In the genomic region with DNA sequence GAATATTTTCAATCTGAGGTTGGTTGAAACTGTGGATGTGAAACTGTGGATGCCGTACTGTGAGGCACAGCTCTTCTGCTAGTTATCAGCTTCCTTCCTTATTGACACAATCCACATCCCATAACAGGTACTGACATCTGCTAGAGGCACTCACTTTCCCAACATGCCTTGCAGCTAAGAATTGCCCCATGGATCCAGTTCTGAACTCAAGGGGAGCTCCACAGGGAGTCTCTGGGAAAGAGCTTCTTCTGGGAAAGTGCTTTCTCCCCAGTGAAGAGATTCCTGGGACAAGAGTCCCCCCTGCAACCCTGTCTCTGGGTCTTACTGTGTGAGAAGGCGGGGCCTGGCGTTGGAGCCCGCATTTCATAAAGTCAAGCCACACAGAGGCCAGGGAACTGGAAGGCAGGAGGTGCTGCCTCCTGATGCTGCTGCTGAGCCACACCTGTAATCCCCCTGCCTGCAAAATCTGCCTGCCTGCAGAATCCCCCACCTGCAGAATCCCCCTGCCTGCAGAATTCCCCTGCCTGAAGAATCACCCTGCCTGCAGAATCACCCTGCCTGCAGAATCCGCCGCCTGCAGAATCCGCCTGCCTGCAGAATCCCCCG, we compare ENCODE assay signal across 13 cellular contexts.
DNase-seq lines count a peak whose midpoint lies in the region; ATAC-seq and TF ChIP-seq lines count a peak whose summit lies in the region.
"Had no signal": no experiment of that assay in that cellular context is flagged by ENCODE, and none has a peak within 500 bp of the region (broad histone marks: within the 10 kb centered on the region; RNA-seq: fewer than 3 reads in every experiment).

No MANE protein-coding gene starts in this region.

- intact Hi-C loops in upper lobe of right lung (cut with DNase I): no loop called here

- H3K4me3 ChIP-seq in neural cell (ENCODE audit: low read length) (no peak overlapping the region), upper lobe of right lung (no peak overlapping the region)
- H3K4me3 ChIP-seq: BLaER1 had no signal

- H3K36me3 ChIP-seq in neural cell (ENCODE audit: insufficient read depth, low read length): no peaks in the 10 kb centered on the region
- no peaks in the 10 kb centered on the region for H3K36me3 ChIP-seq in upper lobe of right lung
- H3K36me3 ChIP-seq: BLaER1 had no signal

- no peak overlapping the region for H3K27ac ChIP-seq in neural cell (ENCODE audit: low read length)
- H3K27ac ChIP-seq in upper lobe of right lung: no peak overlapping the region
- H3K27ac ChIP-seq in substantia nigra (ENCODE audit: low read depth, low read length, poor library complexity, severe bottlenecking): no peak overlapping the region
- H3K27ac ChIP-seq: 22Rv1, BLaER1 had no signal

- H3K9me3 ChIP-seq in neural cell (ENCODE audit: low read length) (no peaks in the 10 kb centered on the region), upper lobe of right lung (no peaks in the 10 kb centered on the region)
- H3K9me3 ChIP-seq: BLaER1, Caco-2 had no signal

- H2AFZ ChIP-seq in neural cell (ENCODE audit: low read depth, low read length): peak overlapping the region; percentile 17

- TF ChIP-seq CTCF in neural cell (IDR thresholded peaks at IDR 0.05; ENCODE audit: poor library complexity, severe bottlenecking) (no peak), upper lobe of right lung (IDR thresholded peaks at IDR 0.05) (no peak)

- DNase-seq in NCI-H82 (lab: John Stamatoyannopoulos, UW) (peak; percentile 24), NCI-H82 treated with DMSO at 0.1 percent for 48 hours (lab: John Stamatoyannopoulos, UW; ENCODE audit: unreplicated experiment) (no peak), NCI-H2171 treated with DMSO at 0.1 percent for 48 hours (lab: John Stamatoyannopoulos, UW) (peak; percentile 72), upper lobe of right lung (peak; percentile 47), GF-D8 (lab: John Stamatoyannopoulos, UW) (no peak), substantia nigra (lab: John Stamatoyannopoulos, UW) (no peak)
- DNase-seq: AML-193; CD8-positive, alpha-beta memory T cell had no signal

- TF ChIP-seq RAD21 in neural cell (conservative IDR thresholded peaks at IDR 0.05): no peak

- ATAC-seq in upper lobe of right lung (no peak), HG02588 (IDR thresholded peaks at IDR 0.05; ENCODE audit: unreplicated experiment) (no peak)

- no peaks in the 10 kb centered on the region for H3F3A ChIP-seq in neural cell (ENCODE audit: insufficient read depth, low read length, poor library complexity, severe bottlenecking)

- H4K20me1 ChIP-seq in neural cell (ENCODE audit: insufficient read depth): no peaks in the 10 kb centered on the region
- H4K20me1 ChIP-seq: BLaER1 had no signal

- H3K4me2 ChIP-seq in neural cell (ENCODE audit: low read length): no peak overlapping the region
- H3K4me2 ChIP-seq: BLaER1 had no signal

- no peaks in the 10 kb centered on the region for H3K9me2 ChIP-seq in neural cell (ENCODE audit: insufficient read depth, low read length)

- H3K9ac ChIP-seq in neural cell (ENCODE audit: low read length): no peak overlapping the region
- H3K9ac ChIP-seq: BLaER1 had no signal

- H3K79me2 ChIP-seq in neural cell (replicated peaks; ENCODE audit: insufficient read depth, low read length): no peaks in the 10 kb centered on the region

- TF ChIP-seq EP300 in neural cell (conservative IDR thresholded peaks at IDR 0.05; ENCODE audit: poor library complexity, severe bottlenecking): no peak

- H3K4me1 ChIP-seq in upper lobe of right lung: no peaks in the 10 kb centered on the region
- H3K4me1 ChIP-seq: Caco-2 had no signal

- H3K27me3 ChIP-seq in neural cell (ENCODE audit: insufficient read depth, low read depth, low read length): no peaks in the 10 kb centered on the region
- H3K27me3 ChIP-seq in upper lobe of right lung: peaks cover 40% of the 10 kb centered on the region

TF ChIP-seq in neural cell, 6 proteins besides CTCF, POLR2A, EP300 and RAD21:
- no peak for TF ChIP-seq REST (IDR thresholded peaks at IDR 0.05; ENCODE audit: borderline replicate concordance)
- no peak for TF ChIP-seq MXI1 (conservative IDR thresholded peaks at IDR 0.05; ENCODE audit: poor library complexity, severe bottlenecking)
- no peak for TF ChIP-seq EZH2 (IDR thresholded peaks at IDR 0.05; ENCODE audit: borderline replicate concordance, insufficient read depth, low read length, poor library complexity, severe bottlenecking)
- no peak for TF ChIP-seq TAF1 (IDR thresholded peaks at IDR 0.05; ENCODE audit: low read depth)

Comparison
In these comparisons a context has a peak if more than half of its experiments do, and no peak if none do; other contexts are left out.
1. DNase-seq: peak in NCI-H82 (single experiment), NCI-H2171 treated with DMSO at 0.1 percent for 48 hours (single experiment) and upper lobe of right lung (single experiment); none in NCI-H82 treated with DMSO at 0.1 percent for 48 hours (single experiment), GF-D8 (single experiment) and substantia nigra (0 of 49).